In genomic region chr13:39675904-39676303, GRCh38 we compare ENCODE assay signal across 29 cellular contexts.
"Had no signal": no experiment of that assay in that cellular context is flagged by ENCODE, and none has a peak within 500 bp of the region (broad histone marks: within the 10 kb centered on the region; RNA-seq: fewer than 3 reads in every experiment).

No MANE protein-coding gene starts in this region.

- H3K27me3 ChIP-seq: adrenal gland, ascending aorta, brain microvascular endothelial cell, colonic mucosa, heart right ventricle, left lung, ovary, sigmoid colon, thyroid gland, upper lobe of left lung, vagina had no signal

- ATAC-seq: left lung; stimulated activated memory B cell treated with anti-CD40 and anti-IgM and Interleukin-4, amounts not matched to agents 10 μg/mL and 1 μg/mL and 100 μg/mL, for 72 hours; stimulated activated naive CD8-positive, alpha-beta T cell treated with anti-CD3 and anti-CD28 coated beads, Interleukin-15, amount 100 ng/mL, for 72 hours had no signal

- H3K4me3 ChIP-seq: adrenal gland, ascending aorta, colonic mucosa, heart right ventricle, left lung, lung, ovary, sigmoid colon, smooth muscle cell, thyroid gland, upper lobe of left lung, vagina had no signal

- H3K4me3 Mint-ChIP-seq: activated CD4-positive, alpha-beta memory T cell treated with anti-CD3 and anti-CD28 coated beads for 36 hours; activated naive CD4-positive, alpha-beta T cell treated with anti-CD3 and anti-CD28 coated beads for 36 hours; activated naive CD8-positive, alpha-beta T cell treated with anti-CD3 and anti-CD28 coated beads for 36 hours; activated T-helper 1 cell treated with anti-CD3 and anti-CD28 coated beads, Interleukin-12 subunit alpha, Interleukin-12 subunit beta, Interleukin-2, Interleukin-4 antibody, amounts not matched to agents 30 ng/mL and 10 ng/mL and 1 ng/mL, durations not matched to agents 14 hours and 24 hours and 36 hours; nephron; stimulated activated memory B cell treated with anti-CD40 and anti-IgM and Interleukin-4, amounts not matched to agents 10 μg/mL and 1 μg/mL and 100 μg/mL, for 72 hours; stimulated activated naive CD8-positive, alpha-beta T cell treated with anti-CD3 and anti-CD28 coated beads, Interleukin-15, amount 100 ng/mL, for 72 hours had no signal

- H3K4me1 ChIP-seq: adrenal gland, ascending aorta, colonic mucosa, left lung, sigmoid colon, thyroid gland, vagina had no signal

- H3K9me3 ChIP-seq: ascending aorta, colonic mucosa, left lung, ovary, sigmoid colon, thyroid gland, upper lobe of left lung, vagina had no signal

- H3K27ac ChIP-seq: adrenal gland, ascending aorta, brain microvascular endothelial cell, colonic mucosa, heart right ventricle, left lung, ovary, sigmoid colon, thyroid gland, upper lobe of left lung, vagina, VCaP had no signal

- H3K27ac Mint-ChIP-seq: activated CD4-positive, alpha-beta memory T cell treated with anti-CD3 and anti-CD28 coated beads for 36 hours; activated naive CD4-positive, alpha-beta T cell treated with anti-CD3 and anti-CD28 coated beads for 36 hours; activated naive CD8-positive, alpha-beta T cell treated with anti-CD3 and anti-CD28 coated beads for 36 hours; activated T-helper 1 cell treated with anti-CD3 and anti-CD28 coated beads, Interleukin-12 subunit alpha, Interleukin-12 subunit beta, Interleukin-2, Interleukin-4 antibody, amounts not matched to agents 30 ng/mL and 10 ng/mL and 1 ng/mL, durations not matched to agents 14 hours and 24 hours and 36 hours; nephron; progenitor cell of endocrine pancreas; stimulated activated memory B cell treated with anti-CD40 and anti-IgM and Interleukin-4, amounts not matched to agents 10 μg/mL and 1 μg/mL and 100 μg/mL, for 72 hours; stimulated activated naive CD8-positive, alpha-beta T cell treated with anti-CD3 and anti-CD28 coated beads, Interleukin-15, amount 100 ng/mL, for 72 hours had no signal

- H3K4me1 Mint-ChIP-seq: nephron; stimulated activated memory B cell treated with anti-CD40 and anti-IgM and Interleukin-4, amounts not matched to agents 10 μg/mL and 1 μg/mL and 100 μg/mL, for 72 hours; stimulated activated naive CD8-positive, alpha-beta T cell treated with anti-CD3 and anti-CD28 coated beads, Interleukin-15, amount 100 ng/mL, for 72 hours had no signal

- DNase-seq: activated CD4-positive, alpha-beta memory T cell treated with anti-CD3 and anti-CD28 coated beads for 36 hours; activated effector memory CD4-positive, alpha-beta T cell treated with anti-CD3 and anti-CD28 coated beads, Interleukin-2, amount 50 U/mL, for 16 hours; activated naive CD8-positive, alpha-beta T cell treated with anti-CD3 and anti-CD28 coated beads for 36 hours; activated T-cell treated with anti-CD3 and anti-CD28 coated beads, Interleukin-2, amount 50 U/mL, for 1 hour; colonic mucosa; effector CD8-positive, alpha-beta T cell; kidney glomerular epithelial cell; left lung; sigmoid colon; stimulated activated CD4-positive, alpha-beta T cell treated with anti-CD3 and anti-CD28 coated beads, Interleukin-1b, Interleukin-23, amount 100 ng/mL, for 48 hours; stimulated activated CD4-positive, alpha-beta T cell treated with anti-CD3 and anti-CD28 coated beads, Interleukin-4, amount 100 ng/mL, for 4 hours; stimulated activated CD8-positive, alpha-beta memory T cell treated with anti-CD3 and anti-CD28 coated beads, Interleukin-4, amount 100 ng/mL, for 48 hours; stimulated activated naive CD8-positive, alpha-beta T cell treated with anti-CD3 and anti-CD28 coated beads, Interleukin-15, amount 100 ng/mL, for 72 hours; upper lobe of left lung had no signal

- H3K9me3 Mint-ChIP-seq: activated naive CD4-positive, alpha-beta T cell treated with anti-CD3 and anti-CD28 coated beads for 36 hours; stimulated activated memory B cell treated with anti-CD40 and anti-IgM and Interleukin-4, amounts not matched to agents 10 μg/mL and 1 μg/mL and 100 μg/mL, for 72 hours; stimulated activated naive CD8-positive, alpha-beta T cell treated with anti-CD3 and anti-CD28 coated beads, Interleukin-15, amount 100 ng/mL, for 72 hours had no signal

- H3K27me3 Mint-ChIP-seq: activated CD4-positive, alpha-beta memory T cell treated with anti-CD3 and anti-CD28 coated beads for 36 hours; activated naive CD8-positive, alpha-beta T cell treated with anti-CD3 and anti-CD28 coated beads for 36 hours; progenitor cell of endocrine pancreas; stimulated activated memory B cell treated with anti-CD40 and anti-IgM and Interleukin-4, amounts not matched to agents 10 μg/mL and 1 μg/mL and 100 μg/mL, for 72 hours; stimulated activated naive CD8-positive, alpha-beta T cell treated with anti-CD3 and anti-CD28 coated beads, Interleukin-15, amount 100 ng/mL, for 72 hours had no signal

- H3K36me3 ChIP-seq: ovary had no signal
